Comparison of ENCODE assay signal across 12 cellular contexts in the genomic region with DNA sequence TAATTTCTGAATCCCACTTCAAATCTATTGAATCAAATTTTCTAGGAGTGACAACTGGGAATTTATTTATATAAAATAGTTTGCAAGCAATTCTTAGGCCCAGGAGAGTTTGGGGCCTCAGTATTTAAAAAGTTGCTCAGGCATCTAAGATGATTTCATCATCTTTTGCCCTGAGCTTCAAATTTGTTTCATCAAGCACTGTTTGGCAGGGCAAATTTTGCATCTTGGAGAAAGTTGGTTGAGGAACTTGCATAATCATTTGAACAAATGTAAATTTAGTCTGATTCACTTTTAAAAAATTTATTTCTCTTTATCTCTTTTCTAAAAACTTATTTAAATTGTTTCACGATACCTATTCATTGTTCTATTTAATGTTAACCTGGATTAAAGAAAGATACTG.
A peak's percentile ranks its signal among the peaks of the same experiment; 100 is the strongest.
DNase-seq lines count a peak whose midpoint lies in the region; ATAC-seq and TF ChIP-seq lines count a peak whose summit lies in the region.
"Had no signal": no experiment of that assay in that cellular context is flagged by ENCODE, and none has a peak within 500 bp of the region (broad histone marks: within the 10 kb centered on the region; RNA-seq: fewer than 3 reads in every experiment).

No MANE protein-coding gene starts in this region.

- in situ Hi-C loops in GM23248 (cut with MboI), result no loop called here

- no peak overlapping the region for H2AFZ ChIP-seq in GM23248

- ATAC-seq in GM19023 (IDR thresholded peaks at IDR 0.05; ENCODE audit: unreplicated experiment) (no peak), HG03378 (IDR thresholded peaks at IDR 0.05; ENCODE audit: unreplicated experiment) (no peak)

- no peaks in the 10 kb centered on the region for H3K79me2 ChIP-seq in GM23248 (ENCODE audit: insufficient read depth)

- intact Hi-C loops in uterus (cut with DNase I; ENCODE audit: low total_unique reads), result no loop called here

- H3K9ac ChIP-seq in GM23248, result no peak overlapping the region

- DNase-seq in AG09309 (ENCODE audit: low read depth) (peak; percentile 16), GM23248 (peak; percentile 12), dedifferentiated amniotic fluid mesenchymal stem cell (ENCODE audit: extremely low spot score) (peak; percentile 81), fibroblast of the conjunctiva (ENCODE audit: low read depth) (peak; percentile 1), uterus (no peak)
- DNase-seq: ACHN; BE2C; CD4-positive, alpha-beta memory T cell; DMS79 had no signal

- H3K4me1 ChIP-seq in GM23248 (ENCODE audit: insufficient read depth) (no peaks in the 10 kb centered on the region), uterus (no peaks in the 10 kb centered on the region)
- H3K4me1 ChIP-seq: BE2C had no signal

- no peaks in the 10 kb centered on the region for H3K36me3 ChIP-seq in GM23248 (ENCODE audit: low read depth)
- no peaks in the 10 kb centered on the region for H3K36me3 ChIP-seq in uterus
- H3K36me3 ChIP-seq: BE2C had no signal

- TF ChIP-seq CTCF in AG09309 (IDR thresholded peaks at IDR 0.05; ENCODE audit: control insufficient read depth, insufficient read depth, low read depth, low read length, missing control alignments) (no peak), uterus (IDR thresholded peaks at IDR 0.05) (no peak)

- no peaks in the 10 kb centered on the region for H3F3A ChIP-seq in GM23248 (ENCODE audit: insufficient read depth)

- H3K27ac ChIP-seq in GM23248 (no peak overlapping the region), uterus (no peak overlapping the region)
- H3K27ac ChIP-seq: C4-2B had no signal

- H3K4me2 ChIP-seq in GM23248 (ENCODE audit: unreplicated experiment), result no peak overlapping the region

- H3K9me2 ChIP-seq in GM23248 (ENCODE audit: insufficient read depth), result no peaks in the 10 kb centered on the region

- no peak for TF ChIP-seq POLR2A in uterus (IDR thresholded peaks at IDR 0.05)

- H3K9me3 ChIP-seq in GM23248 (ENCODE audit: low read depth) (no peaks in the 10 kb centered on the region), uterus (no peaks in the 10 kb centered on the region)
- H3K9me3 ChIP-seq: BE2C had no signal

- no peaks in the 10 kb centered on the region for H4K20me1 ChIP-seq in GM23248 (ENCODE audit: insufficient read depth)

- 31 to 35% methylated on average over 1 of the region's 1 CpG for WGBS in GM23248 (ENCODE audit: low coverage in 1 of 2, low lambda C conversion rate in 2 of 2, missing lambda C conversion rate in 2 of 2), 2 experiments

- H3K27me3 ChIP-seq in GM23248 (replicated peaks; ENCODE audit: insufficient read depth) (no peaks in the 10 kb centered on the region), uterus (no peaks in the 10 kb centered on the region)
- H3K27me3 ChIP-seq: BE2C had no signal

- H3K4me3 ChIP-seq in AG09309 (ENCODE audit: control insufficient read depth, low read depth, low read length) (no peak overlapping the region), GM23248 (no peak overlapping the region), uterus (no peak overlapping the region)

Comparison
In these comparisons a context has a peak if more than half of its experiments do, and no peak if none do; other contexts are left out.
1. DNase-seq: peak in AG09309 (single experiment), GM23248 (single experiment), dedifferentiated amniotic fluid mesenchymal stem cell (single experiment) and fibroblast of the conjunctiva (single experiment); none in uterus (0 of 2).